Comparison of ENCODE assay signal across 8 cellular contexts in the genomic region with DNA sequence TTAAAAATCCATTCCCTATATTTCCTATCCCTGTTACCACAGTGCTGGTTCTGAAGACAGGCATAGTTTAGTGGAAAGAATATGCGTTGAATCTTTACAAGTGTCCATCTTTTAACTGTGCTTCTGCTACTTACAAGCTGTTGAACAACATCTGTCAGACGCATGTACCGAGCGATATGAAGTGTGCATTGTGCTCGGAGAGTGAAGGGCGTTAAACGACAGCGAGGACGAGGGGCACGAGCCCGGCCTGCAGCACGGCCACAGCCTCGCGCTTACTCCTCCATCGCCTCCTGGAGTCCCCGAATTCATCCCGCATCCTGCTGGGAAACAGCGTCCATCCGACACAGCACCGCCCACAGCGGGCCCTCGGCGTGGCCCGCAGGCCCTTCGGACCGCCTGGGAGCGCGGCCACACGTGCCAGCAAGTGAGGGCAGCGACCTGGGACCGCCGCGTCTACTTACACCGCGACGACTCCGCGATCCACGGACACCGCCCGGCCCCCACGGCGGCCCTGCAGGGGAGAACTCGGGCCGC. TPM values are rescaled to one million over a fixed set of nuclear protein-coding genes. Genes with fewer than 3 reads are reported as not detected.
DNase-seq lines count a peak whose midpoint lies in the region; ATAC-seq, FAIRE-seq and TF ChIP-seq lines count a peak whose summit lies in the region.

No MANE protein-coding gene starts in this region.

- TF ChIP-seq EP300 in A549 (IDR thresholded peaks at IDR 0.05) (no peak), HepG2 (IDR thresholded peaks at IDR 0.05; ENCODE audit: low read depth in 2 of 2, low read length in 2 of 2) (no peak), HepG2 (CRISPR knock-in tag; IDR thresholded peaks at IDR 0.05; ENCODE audit: borderline replicate concordance) (no peak)

- H3K4me3 ChIP-seq in A549 (peak overlapping the region; percentile 99), GM12875 (ENCODE audit: low read depth, low read length) (peak overlapping the region; percentile 95), OCI-LY7 (ENCODE audit: low read depth, low read length, poor library complexity, severe bottlenecking) (peak overlapping the region; percentile 94), choroid plexus epithelial cell (ENCODE audit: low read depth, low read length) (peak overlapping the region; percentile 89), HepG2 (replicated peaks in 1 of 3; ENCODE audit: insufficient read depth in 1 of 3, low read depth in 2 of 3, low read length in 3 of 3) (peak overlapping the region; percentile 76 to 96 (median 85)), thymus (ENCODE audit: low read length) (peak overlapping the region; percentile 95)

- H4K20me1 ChIP-seq in OCI-LY7 (ENCODE audit: insufficient read depth, low read length), result no peaks in the 10 kb centered on the region; the same call in 1 of the 2 replicates
- H4K20me1 ChIP-seq in HepG2 (ENCODE audit: insufficient read depth, low read length), result peaks cover 26% of the 10 kb centered on the region

- intact Hi-C loops in OCI-LY7 (cut with micrococcal nuclease; ENCODE audit: unreplicated experiment), result loop anchor here (10.0 kb wide), 1 partner anchor 377 kb away; a partner anchor contains a TSS
- intact Hi-C loops in HepG2 (cut with micrococcal nuclease; ENCODE audit: unreplicated experiment), result loop anchor here (2.0 to 5.0 kb wide), 2 partner anchors 51 to 85 kb away; a partner anchor contains a TSS

- H2AFZ ChIP-seq in OCI-LY7 (ENCODE audit: low read length), result peak overlapping the region; percentile 65
- H2AFZ ChIP-seq in HepG2 (ENCODE audit: low read length), result no peak overlapping the region

- no peak for FAIRE-seq in A549 (lab: Jason Lieb, UNC)
- FAIRE-seq in HepG2 (lab: Jason Lieb, UNC), result no peak

- CTCF ChIA-PET in A549 (lab: Yijun Ruan, JAX), result interaction anchor here (0.7 kb wide), 2 partner anchors 81 to 96 kb away, joined by 3 read pairs; no protein-coding TSS in a partner anchor
- CTCF ChIA-PET in OCI-LY7 (lab: Charles Lee; ENCODE audit: unreplicated experiment), result no interaction called here
- CTCF ChIA-PET in HepG2 (lab: Yijun Ruan, JAX; ENCODE audit: low intra/inter-chr PET ratio, low total read pairs), result no interaction called here

- POLR2A ChIA-PET in A549 (lab: Yijun Ruan, JAX) (interaction anchor here (2.8 kb wide), 1 partner anchor 21 kb away, joined by 18 read pairs; no protein-coding TSS in a partner anchor), OCI-LY7 (lab: Charles Lee) (no interaction called here), HepG2 (lab: Yijun Ruan, JAX) (interaction anchor here (1.0 to 2.9 kb wide), 7 partner anchors 11 to 84 kb away, joined by 3 to 25 read pairs (median 13); a partner anchor contains a TSS)

- DNase-seq in A549 (ENCODE audit: low read depth in 1 of 2, low spot score in 1 of 2) (peak in 1 of 2 experiments; percentile 28), OCI-LY7 (ENCODE audit: low spot score) (no peak), choroid plexus epithelial cell (ENCODE audit: low read depth) (peak; percentile 63), HepG2 (ENCODE audit: low spot score) (peak; percentile 26), retina (no peak)

- H3K27ac ChIP-seq in A549, result peak overlapping the region; percentile 100
- H3K27ac ChIP-seq in OCI-LY7 (ENCODE audit: low read depth, low read length, poor library complexity, severe bottlenecking), result peak overlapping the region; percentile 84
- peak overlapping the region; percentile 92 for H3K27ac ChIP-seq in HepG2 (ENCODE audit: extremely low read length, insufficient read depth, low read length)
- H3K27ac ChIP-seq in thymus (ENCODE audit: low read depth), result peak overlapping the region; percentile 99

- TF ChIP-seq CTCF in A549 (IDR thresholded peaks at IDR 0.05) (no peak), GM12875 (IDR thresholded peaks at IDR 0.05; ENCODE audit: borderline replicate concordance, insufficient read depth, low read depth, low read length) (no peak), OCI-LY7 (conservative IDR thresholded peaks at IDR 0.05; ENCODE audit: low read length) (no peak), choroid plexus epithelial cell (conservative IDR thresholded peaks at IDR 0.05; ENCODE audit: low read depth, low read length) (peak; percentile 18), HepG2 (CRISPR knock-in tag; IDR thresholded peaks at IDR 0.05) (no peak)

- in situ Hi-C loops in HepG2 (cut with HindIII; ENCODE audit: extremely low pct_ligation_motif_present, low pct_unique_long_range_greater_than_20kb), result no loop called here

- peak overlapping the region; percentile 96 for H3K9ac ChIP-seq in HepG2 (ENCODE audit: insufficient read depth, low read depth, low read length)

- H3K9me2 ChIP-seq in OCI-LY7 (ENCODE audit: insufficient read depth, low read length), result no peaks in the 10 kb centered on the region

- no peaks in the 10 kb centered on the region for H3K9me3 ChIP-seq in A549
- H3K9me3 ChIP-seq in OCI-LY7 (ENCODE audit: low read length), result no peaks in the 10 kb centered on the region
- H3K9me3 ChIP-seq in HepG2 (ENCODE audit: low read length), result no peaks in the 10 kb centered on the region
- H3K9me3 ChIP-seq in thymus (ENCODE audit: control insufficient read depth), result no peaks in the 10 kb centered on the region

- H3K4me1 ChIP-seq in A549 (peaks cover 38% of the 10 kb centered on the region), OCI-LY7 (ENCODE audit: insufficient read depth, low read length, poor library complexity, severe bottlenecking) (peaks cover 22% of the 10 kb centered on the region), HepG2 (ENCODE audit: insufficient read depth, low read length) (peaks cover 71% of the 10 kb centered on the region), thymus (ENCODE audit: control insufficient read depth, insufficient read depth, low read length) (peaks cover 10% of the 10 kb centered on the region)

- BruUV-seq in OCI-LY7 (replicated peaks; lab: Mats Ljungman, UMichigan) (no TSS peak), HepG2 (replicated peaks; lab: Mats Ljungman, UMichigan) (no TSS peak)

- TF ChIP-seq POLR2A in A549 (IDR thresholded peaks at IDR 0.05; ENCODE audit: low read length) (no peak), HepG2 (IDR thresholded peaks at IDR 0.05; ENCODE audit: insufficient read depth in 1 of 2, low read depth in 2 of 2, low read length in 2 of 2) (no peak; a peak in 1 of 4 replicates)

- TF ChIP-seq RAD21 in A549 (conservative IDR thresholded peaks at IDR 0.05 in 1 of 2, IDR thresholded peaks at IDR 0.05 in 1 of 2) (no peak), HepG2 (CRISPR knock-in tag; IDR thresholded peaks at IDR 0.05) (no peak)

- 2% methylated on average over 13 of the region's 45 CpGs for WGBS in A549 (ENCODE audit: missing lambda C conversion rate)
- 0% methylated on average over 9 of the region's 45 CpGs for WGBS in HepG2 (ENCODE audit: low lambda C conversion rate)
- under 1% methylated on average over 45 of the region's 45 CpGs for WGBS in thymus

- peaks cover 76% of the 10 kb centered on the region for H3K79me2 ChIP-seq in OCI-LY7 (ENCODE audit: insufficient read depth, low read depth, low read length)
- peaks cover 87% of the 10 kb centered on the region for H3K79me2 ChIP-seq in HepG2 (ENCODE audit: insufficient read depth, low read length)

- peaks cover 36% of the 10 kb centered on the region for H3K36me3 ChIP-seq in OCI-LY7 (ENCODE audit: insufficient read depth, low read length)
- H3K36me3 ChIP-seq in HepG2 (replicated peaks in 1 of 2; ENCODE audit: control insufficient read depth in 1 of 2, insufficient read depth in 2 of 2, low read length in 2 of 2), result peaks cover 0 to 32% of the 10 kb centered on the region in 2 experiments; a peak in 3 of 5 replicates
- H3K36me3 ChIP-seq in thymus (ENCODE audit: control insufficient read depth, insufficient read depth), result peaks cover 9% of the 10 kb centered on the region

- H3K27me3 ChIP-seq in HepG2 (ENCODE audit: control insufficient read depth in 1 of 2, insufficient read depth in 2 of 2, low read length in 2 of 2) (no peaks in the 10 kb centered on the region), thymus (ENCODE audit: control insufficient read depth, insufficient read depth) (no peaks in the 10 kb centered on the region)

- H3K4me2 ChIP-seq in A549, result peak overlapping the region; percentile 86
- peak overlapping the region; percentile 85 for H3K4me2 ChIP-seq in OCI-LY7 (ENCODE audit: low read length)
- H3K4me2 ChIP-seq in HepG2 (ENCODE audit: low read depth, low read length), result peak overlapping the region; percentile 82

- ATAC-seq in A549 (peak; percentile 32 to 70), HG03025 (IDR thresholded peaks at IDR 0.05; ENCODE audit: low FRiP score, unreplicated experiment) (peak; percentile 4), HepG2 (peak; percentile 67)

RNA-seq across cellular contexts. Expression of a gene that starts 0.5 kb away (rescaled TPM):
- polyA plus RNA-seq in A549 (2011; rRNA removed) (68.7 and 71.1 TPM in 2 replicates), A549 (2017; fragmentation: RNase III; extraction: RNeasy Plus Mini Kit Qiagen cat#74134 plus additional on column Dnase treatment) (37.7 to 39.9 TPM (median 39.1 TPM) in 3 replicates), HepG2 (2011; rRNA removed) (104 and 111 TPM in 2 replicates), thymus (63.3 TPM)
- polyA plus RNA-seq in A549 (2012; cell fraction: cytosol; rRNA removed), result 37.4 and 38.5 TPM in 2 replicates
- 39.1 and 60.0 TPM in 2 replicates for polyA plus RNA-seq in A549 (2012; cell fraction: nucleus; rRNA removed)
- 44.5 and 45.2 TPM in 2 replicates for polyA minus RNA-seq in A549 (2011; rRNA and poly(A)+ RNA removed)
- total RNA-seq in OCI-LY7 (2014; rRNA removed; shearing (Covaris generic)), result 38.3 and 41.9 TPM in 2 replicates
- total RNA-seq in OCI-LY7 (2022) (27.9 and 30.2 TPM in 2 replicates), HepG2 (2016; rRNA removed; fragmentation: Illumina TruSeq; extraction: Trizol) (65.0 and 76.4 TPM in 2 replicates)
- 16.3 and 17.9 TPM in 2 replicates for total RNA-seq in HepG2 (2016; cell fraction: cytosol; rRNA removed; fragmentation: Illumina TruSeq; extraction: Trizol; ENCODE audit: low read depth)
- 67.6 and 78.5 TPM in 2 replicates for total RNA-seq in HepG2 (2016; cell fraction: insoluble cytoplasmic fraction; rRNA removed; fragmentation: Illumina TruSeq; extraction: Trizol)
- total RNA-seq in HepG2 (2016; cell fraction: membrane; rRNA removed; fragmentation: Illumina TruSeq; extraction: Trizol), result 25.4 and 26.5 TPM in 2 replicates
- 58.5 and 66.9 TPM in 2 replicates for total RNA-seq in HepG2 (2016; cell fraction: nucleus; rRNA removed; fragmentation: Illumina TruSeq; extraction: Trizol)
- polyA plus RNA-seq in HepG2 (2011; cell fraction: cytosol; rRNA removed), result 47.7 and 57.2 TPM in 2 replicates
- polyA plus RNA-seq in HepG2 (2011; cell fraction: nucleus; rRNA removed), result 185 and 190 TPM in 2 replicates
- 56.8 and 63.4 TPM in 2 replicates for polyA plus RNA-seq in HepG2 (2012)
- 9.0 and 9.1 TPM in 2 replicates for polyA plus RNA-seq in HepG2 (2016; cell fraction: cytosol; fragmentation: Illumina TruSeq; extraction: Trizol; ENCODE audit: low read depth)
- 68.7 and 72.7 TPM in 2 replicates for polyA plus RNA-seq in HepG2 (2016; cell fraction: insoluble cytoplasmic fraction; fragmentation: Illumina TruSeq; extraction: Trizol; ENCODE audit: low read depth)
- polyA plus RNA-seq in HepG2 (2016; cell fraction: membrane; fragmentation: Illumina TruSeq; extraction: Trizol; ENCODE audit: low read depth), result 14.2 and 15.6 TPM in 2 replicates
- polyA plus RNA-seq in HepG2 (2016; cell fraction: nucleus; fragmentation: Illumina TruSeq; extraction: Trizol; ENCODE audit: insufficient read depth, low read depth), result 89.2 and 96.9 TPM in 2 replicates
- 52.5 and 174 TPM in 2 replicates for polyA minus RNA-seq in HepG2 (2011; rRNA and poly(A)+ RNA removed; ENCODE audit: low replicate concordance)
- 23.5 and 34.0 TPM in 2 replicates for polyA minus RNA-seq in HepG2 (2011; cell fraction: cytosol; rRNA and poly(A)+ RNA removed)
- 161 and 207 TPM in 2 replicates for polyA minus RNA-seq in HepG2 (2011; cell fraction: nucleus; rRNA and poly(A)+ RNA removed)

RNA-seq across cellular contexts. Expression of a gene that starts 1.5 kb away (rescaled TPM):
- polyA plus RNA-seq in A549 (2011; rRNA removed) (53.2 and 55.4 TPM in 2 replicates), A549 (2017; fragmentation: RNase III; extraction: RNeasy Plus Mini Kit Qiagen cat#74134 plus additional on column Dnase treatment) (46.9 to 57.0 TPM (median 49.6 TPM) in 3 replicates), HepG2 (2011; rRNA removed) (51.2 and 60.8 TPM in 2 replicates), thymus (57.3 TPM)
- 32.5 and 37.9 TPM in 2 replicates for polyA plus RNA-seq in A549 (2012; cell fraction: cytosol; rRNA removed)
- 52.7 and 61.2 TPM in 2 replicates for polyA plus RNA-seq in A549 (2012; cell fraction: nucleus; rRNA removed)
- polyA minus RNA-seq in A549 (2011; rRNA and poly(A)+ RNA removed), result 38.9 and 39.1 TPM in 2 replicates
- 44.8 and 49.8 TPM in 2 replicates for total RNA-seq in OCI-LY7 (2014; rRNA removed; shearing (Covaris generic))
- total RNA-seq in OCI-LY7 (2022) (46.6 and 47.1 TPM in 2 replicates), HepG2 (2016; rRNA removed; fragmentation: Illumina TruSeq; extraction: Trizol) (75.3 and 95.5 TPM in 2 replicates)
- total RNA-seq in HepG2 (2016; cell fraction: cytosol; rRNA removed; fragmentation: Illumina TruSeq; extraction: Trizol; ENCODE audit: low read depth), result 28.8 and 32.0 TPM in 2 replicates
- total RNA-seq in HepG2 (2016; cell fraction: insoluble cytoplasmic fraction; rRNA removed; fragmentation: Illumina TruSeq; extraction: Trizol), result 69.1 and 83.4 TPM in 2 replicates
- 51.1 and 52.1 TPM in 2 replicates for total RNA-seq in HepG2 (2016; cell fraction: membrane; rRNA removed; fragmentation: Illumina TruSeq; extraction: Trizol)
- 55.3 and 56.2 TPM in 2 replicates for total RNA-seq in HepG2 (2016; cell fraction: nucleus; rRNA removed; fragmentation: Illumina TruSeq; extraction: Trizol)
- 42.4 and 43.4 TPM in 2 replicates for polyA plus RNA-seq in HepG2 (2011; cell fraction: cytosol; rRNA removed)
- 121 and 126 TPM in 2 replicates for polyA plus RNA-seq in HepG2 (2011; cell fraction: nucleus; rRNA removed)
- polyA plus RNA-seq in HepG2 (2012), result 72.5 and 74.5 TPM in 2 replicates
- polyA plus RNA-seq in HepG2 (2016; cell fraction: cytosol; fragmentation: Illumina TruSeq; extraction: Trizol; ENCODE audit: low read depth), result 28.6 and 31.9 TPM in 2 replicates
- polyA plus RNA-seq in HepG2 (2016; cell fraction: insoluble cytoplasmic fraction; fragmentation: Illumina TruSeq; extraction: Trizol; ENCODE audit: low read depth), result 70.4 and 80.3 TPM in 2 replicates
- 28.8 and 29.9 TPM in 2 replicates for polyA plus RNA-seq in HepG2 (2016; cell fraction: membrane; fragmentation: Illumina TruSeq; extraction: Trizol; ENCODE audit: low read depth)
- polyA plus RNA-seq in HepG2 (2016; cell fraction: nucleus; fragmentation: Illumina TruSeq; extraction: Trizol; ENCODE audit: insufficient read depth, low read depth), result 99.2 and 101 TPM in 2 replicates
- polyA minus RNA-seq in HepG2 (2011; rRNA and poly(A)+ RNA removed; ENCODE audit: low replicate concordance), result 93.3 and 188 TPM in 2 replicates
- 29.4 and 37.2 TPM in 2 replicates for polyA minus RNA-seq in HepG2 (2011; cell fraction: cytosol; rRNA and poly(A)+ RNA removed)
- 74.4 and 75.7 TPM in 2 replicates for polyA minus RNA-seq in HepG2 (2011; cell fraction: nucleus; rRNA and poly(A)+ RNA removed)

RNA-seq across cellular contexts. Expression of a gene that starts 49.5 kb away (rescaled TPM):
- polyA plus RNA-seq in A549 (2011; rRNA removed), result not detected in 2 replicates
- not detected in 2 replicates for polyA plus RNA-seq in A549 (2012; cell fraction: cytosol; rRNA removed)
- not detected in 2 replicates for polyA plus RNA-seq in A549 (2012; cell fraction: nucleus; rRNA removed)
- not detected in 3 replicates for polyA plus RNA-seq in A549 (2017; fragmentation: RNase III; extraction: RNeasy Plus Mini Kit Qiagen cat#74134 plus additional on column Dnase treatment)
- not detected in 2 replicates for polyA minus RNA-seq in A549 (2011; rRNA and poly(A)+ RNA removed)
- total RNA-seq in OCI-LY7 (2014; rRNA removed; shearing (Covaris generic)), result not detected in 2 replicates
- total RNA-seq in OCI-LY7 (2022), result not detected in 2 replicates
- total RNA-seq in HepG2 (2016; rRNA removed; fragmentation: Illumina TruSeq; extraction: Trizol), result 2.1 and 5.6 TPM in 2 replicates
- 0.20 and 0.35 TPM in 2 replicates for total RNA-seq in HepG2 (2016; cell fraction: cytosol; rRNA removed; fragmentation: Illumina TruSeq; extraction: Trizol; ENCODE audit: low read depth)
- 1.9 and 5.3 TPM in 2 replicates for total RNA-seq in HepG2 (2016; cell fraction: insoluble cytoplasmic fraction; rRNA removed; fragmentation: Illumina TruSeq; extraction: Trizol)
- total RNA-seq in HepG2 (2016; cell fraction: membrane; rRNA removed; fragmentation: Illumina TruSeq; extraction: Trizol), result 0.62 and 0.93 TPM in 2 replicates
- total RNA-seq in HepG2 (2016; cell fraction: nucleus; rRNA removed; fragmentation: Illumina TruSeq; extraction: Trizol), result 3.0 and 4.0 TPM in 2 replicates
- 22.5 and 26.1 TPM in 2 replicates for polyA plus RNA-seq in HepG2 (2011; rRNA removed)
- polyA plus RNA-seq in HepG2 (2011; cell fraction: cytosol; rRNA removed), result 14.4 and 16.0 TPM in 2 replicates
- polyA plus RNA-seq in HepG2 (2011; cell fraction: nucleus; rRNA removed), result 45.5 and 49.7 TPM in 2 replicates
- 12.7 and 14.1 TPM in 2 replicates for polyA plus RNA-seq in HepG2 (2012)
- 0.23 and 0.67 TPM in 2 replicates for polyA plus RNA-seq in HepG2 (2016; cell fraction: cytosol; fragmentation: Illumina TruSeq; extraction: Trizol; ENCODE audit: low read depth)
- 1.6 and 2.1 TPM in 2 replicates for polyA plus RNA-seq in HepG2 (2016; cell fraction: insoluble cytoplasmic fraction; fragmentation: Illumina TruSeq; extraction: Trizol; ENCODE audit: low read depth)
- 0.70 and 0.93 TPM in 2 replicates for polyA plus RNA-seq in HepG2 (2016; cell fraction: membrane; fragmentation: Illumina TruSeq; extraction: Trizol; ENCODE audit: low read depth)
- polyA plus RNA-seq in HepG2 (2016; cell fraction: nucleus; fragmentation: Illumina TruSeq; extraction: Trizol; ENCODE audit: insufficient read depth, low read depth), result 10.7 and 11.6 TPM in 2 replicates
- 5.4 TPM in 1 of 2 replicates, not detected in the other for polyA minus RNA-seq in HepG2 (2011; rRNA and poly(A)+ RNA removed; ENCODE audit: low replicate concordance)
- polyA minus RNA-seq in HepG2 (2011; cell fraction: cytosol; rRNA and poly(A)+ RNA removed), result 4.9 and 8.4 TPM in 2 replicates
- polyA minus RNA-seq in HepG2 (2011; cell fraction: nucleus; rRNA and poly(A)+ RNA removed), result 3.1 and 4.4 TPM in 2 replicates
- 0.07 TPM for polyA plus RNA-seq in thymus

Comparison
In these comparisons a context has a peak if more than half of its experiments do, and no peak if none do; other contexts are left out.
1. ATAC-seq: peak in every context shown above with its lines; median percentile 67 in HepG2; 51 in A549; 4 in HG03025.
2. DNase-seq: peak in choroid plexus epithelial cell (single experiment) and HepG2 (single experiment); none in OCI-LY7 (single experiment) and retina (single experiment).
3. Peak in every context shown above with its lines, with median percentiles within 50 percentile points of each other: H3K27ac ChIP-seq, H3K4me2 ChIP-seq and H3K4me3 ChIP-seq.